ENCODE assay signal across 8 cellular contexts in genomic region chr13:23752111-23753001, GRCh38.
A peak's percentile ranks its signal among the peaks of the same experiment; 100 is the strongest.
DNase-seq lines count a peak whose midpoint lies in the region; ATAC-seq lines count a peak whose summit lies in the region.

No MANE protein-coding gene starts in this region.

- intact Hi-C loops in activated T-helper 1 cell treated with anti-CD3 and anti-CD28 coated beads, Interleukin-12 subunit alpha, Interleukin-12 subunit beta, Interleukin-2, Interleukin-4 antibody, amounts not matched to agents 30 ng/mL and 10 ng/mL and 1 ng/mL, durations not matched to agents 14 hours and 24 hours and 36 hours (cut with micrococcal nuclease): loop anchor here (1.0 to 5.0 kb wide), 7 partner anchors 9 to 435 kb away; partner anchors contain the start of gene MIPEP

- DNase-seq in epithelial cell of prostate (ENCODE audit: low read depth, low spot score): no peak
- DNase-seq in activated T-helper 1 cell treated with anti-CD3 and anti-CD28 coated beads, Interleukin-12 subunit alpha, Interleukin-12 subunit beta, Interleukin-2, Interleukin-4 antibody, amounts not matched to agents 30 ng/mL and 10 ng/mL and 1 ng/mL, durations not matched to agents 14 hours and 24 hours and 36 hours (ENCODE audit: low spot score): no peak
- DNase-seq in NCI-H69 (lab: John Stamatoyannopoulos, UW): no peak
- DNase-seq in activated naive CD4-positive, alpha-beta T cell treated with anti-CD3 and anti-CD28 coated beads, Interleukin-2, amount 50 U/mL, for 16 hours: no peak
- no peak for DNase-seq in SW 1271 (lab: John Stamatoyannopoulos, UW)

- ATAC-seq in GM18502 (IDR thresholded peaks at IDR 0.05; ENCODE audit: poor library complexity, unreplicated experiment) (peak; percentile 74), GM21423 (IDR thresholded peaks at IDR 0.05; ENCODE audit: unreplicated experiment) (peak; percentile 55), HG03439 (IDR thresholded peaks at IDR 0.05; ENCODE audit: unreplicated experiment) (peak; percentile 72)

- no peak overlapping the region for H3K27ac Mint-ChIP-seq in activated T-helper 1 cell treated with anti-CD3 and anti-CD28 coated beads, Interleukin-12 subunit alpha, Interleukin-12 subunit beta, Interleukin-2, Interleukin-4 antibody, amounts not matched to agents 30 ng/mL and 10 ng/mL and 1 ng/mL, durations not matched to agents 14 hours and 24 hours and 36 hours

- H3K4me3 Mint-ChIP-seq in activated T-helper 1 cell treated with anti-CD3 and anti-CD28 coated beads, Interleukin-12 subunit alpha, Interleukin-12 subunit beta, Interleukin-2, Interleukin-4 antibody, amounts not matched to agents 30 ng/mL and 10 ng/mL and 1 ng/mL, durations not matched to agents 14 hours and 24 hours and 36 hours: no peak overlapping the region

- H3K9me3 Mint-ChIP-seq in activated T-helper 1 cell treated with anti-CD3 and anti-CD28 coated beads, Interleukin-12 subunit alpha, Interleukin-12 subunit beta, Interleukin-2, Interleukin-4 antibody, amounts not matched to agents 30 ng/mL and 10 ng/mL and 1 ng/mL, durations not matched to agents 14 hours and 24 hours and 36 hours: no peaks in the 10 kb centered on the region

- peak overlapping the region; percentile 89 for H3K27ac ChIP-seq in epithelial cell of prostate

- H3K27me3 Mint-ChIP-seq in activated T-helper 1 cell treated with anti-CD3 and anti-CD28 coated beads, Interleukin-12 subunit alpha, Interleukin-12 subunit beta, Interleukin-2, Interleukin-4 antibody, amounts not matched to agents 30 ng/mL and 10 ng/mL and 1 ng/mL, durations not matched to agents 14 hours and 24 hours and 36 hours (ENCODE audit: insufficient read depth): peaks cover 4% of the 10 kb centered on the region

- peaks cover 29% of the 10 kb centered on the region for H3K4me1 Mint-ChIP-seq in activated T-helper 1 cell treated with anti-CD3 and anti-CD28 coated beads, Interleukin-12 subunit alpha, Interleukin-12 subunit beta, Interleukin-2, Interleukin-4 antibody, amounts not matched to agents 30 ng/mL and 10 ng/mL and 1 ng/mL, durations not matched to agents 14 hours and 24 hours and 36 hours (ENCODE audit: low read depth)

- peaks cover 2% of the 10 kb centered on the region for H3K36me3 Mint-ChIP-seq in activated T-helper 1 cell treated with anti-CD3 and anti-CD28 coated beads, Interleukin-12 subunit alpha, Interleukin-12 subunit beta, Interleukin-2, Interleukin-4 antibody, amounts not matched to agents 30 ng/mL and 10 ng/mL and 1 ng/mL, durations not matched to agents 14 hours and 24 hours and 36 hours (ENCODE audit: low read depth)
